Comparison of ENCODE assay signal across 1 cellular context in the genomic region with DNA sequence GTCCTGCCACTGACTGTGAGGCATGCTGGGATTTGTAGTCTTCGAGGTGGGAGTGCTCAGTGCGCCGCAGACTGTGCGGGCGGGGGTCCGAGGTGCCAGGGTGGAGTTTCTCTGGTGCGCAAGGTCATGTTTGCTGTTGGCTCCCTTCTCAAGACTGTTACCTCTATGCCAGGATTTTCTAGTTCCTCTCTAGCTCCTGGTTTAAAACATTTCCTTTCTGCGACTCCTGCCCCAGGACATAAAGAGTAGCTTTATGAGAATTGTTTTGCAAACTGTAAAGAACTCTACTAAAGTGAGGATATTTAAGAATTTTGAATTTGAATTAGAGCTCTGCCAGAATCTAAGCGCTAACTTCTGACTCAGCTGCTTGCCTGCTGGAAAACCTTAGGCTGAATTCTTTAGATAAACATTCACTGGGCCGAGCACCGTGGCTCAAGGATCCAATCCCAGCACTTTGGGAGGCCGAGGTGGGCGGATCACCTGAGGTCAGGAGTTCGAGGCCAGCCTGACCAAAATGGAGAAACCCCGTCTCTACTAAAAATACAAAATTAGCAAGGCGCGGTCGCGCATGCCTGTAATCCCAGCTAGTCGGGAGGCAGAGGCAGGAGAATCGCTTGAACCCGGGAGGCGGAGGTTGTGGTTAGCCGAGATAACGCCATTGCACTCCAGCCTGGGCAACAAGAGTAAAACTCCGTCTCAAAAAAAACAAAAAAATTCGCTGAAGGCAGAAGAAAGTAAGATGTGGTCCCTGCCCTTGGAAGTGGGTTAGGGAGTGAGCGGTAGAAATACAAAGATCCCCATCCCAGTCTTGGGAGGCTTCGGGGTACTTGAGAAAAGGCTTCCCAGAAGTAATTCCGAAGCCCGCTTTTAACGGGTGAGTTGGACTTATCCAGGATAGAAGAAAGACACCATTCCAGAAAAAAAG.
TF ChIP-seq lines count a peak whose summit lies in the region.

No MANE protein-coding gene starts in this region.

TF ChIP-seq in K562, 482 proteins besides CTCF, POLR2A, EP300 and RAD21 (continued from another document and continues in another):
- no peak; the same call in 1 of the 2 replicates for TF ChIP-seq ETV1 (tag; conservative IDR thresholded peaks at IDR 0.05; ENCODE audit: low read depth)
- no peak for TF ChIP-seq CBX5 (IDR thresholded peaks at IDR 0.05; ENCODE audit: borderline replicate concordance, low read depth)
- TF ChIP-seq, protein P1, sequence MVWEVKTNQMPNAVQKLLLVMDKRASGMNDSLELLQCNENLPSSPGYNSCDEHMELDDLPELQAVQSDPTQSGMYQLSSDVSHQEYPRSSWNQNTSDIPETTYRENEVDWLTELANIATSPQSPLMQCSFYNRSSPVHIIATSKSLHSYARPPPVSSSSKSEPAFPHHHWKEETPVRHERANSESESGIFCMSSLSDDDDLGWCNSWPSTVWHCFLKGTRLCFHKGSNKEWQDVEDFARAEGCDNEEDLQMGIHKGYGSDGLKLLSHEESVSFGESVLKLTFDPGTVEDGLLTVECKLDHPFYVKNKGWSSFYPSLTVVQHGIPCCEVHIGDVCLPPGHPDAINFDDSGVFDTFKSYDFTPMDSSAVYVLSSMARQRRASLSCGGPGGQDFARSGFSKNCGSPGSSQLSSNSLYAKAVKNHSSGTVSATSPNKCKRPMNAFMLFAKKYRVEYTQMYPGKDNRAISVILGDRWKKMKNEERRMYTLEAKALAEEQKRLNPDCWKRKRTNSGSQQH (CRISPR knock-in tag; IDR thresholded peaks at IDR 0.05): peak; percentile 52; the same call in 1 of the 2 replicates
- TF ChIP-seq ZBTB7A (IDR thresholded peaks at IDR 0.05; ENCODE audit: borderline replicate concordance, control insufficient read depth, low read depth, low read length): no peak; the same call in 1 of the 2 replicates
- peak; percentile 91 for TF ChIP-seq ZNF589 (CRISPR knock-in tag; IDR thresholded peaks at IDR 0.05; ENCODE audit: low read depth)
- TF ChIP-seq NEUROD1 (IDR thresholded peaks at IDR 0.05; ENCODE audit: borderline replicate concordance, low read depth, low read length, partially characterized antibody): no peak
- TF ChIP-seq PHF20 (IDR thresholded peaks at IDR 0.05; ENCODE audit: partially characterized antibody): peak; percentile 49
- TF ChIP-seq, protein P2, sequence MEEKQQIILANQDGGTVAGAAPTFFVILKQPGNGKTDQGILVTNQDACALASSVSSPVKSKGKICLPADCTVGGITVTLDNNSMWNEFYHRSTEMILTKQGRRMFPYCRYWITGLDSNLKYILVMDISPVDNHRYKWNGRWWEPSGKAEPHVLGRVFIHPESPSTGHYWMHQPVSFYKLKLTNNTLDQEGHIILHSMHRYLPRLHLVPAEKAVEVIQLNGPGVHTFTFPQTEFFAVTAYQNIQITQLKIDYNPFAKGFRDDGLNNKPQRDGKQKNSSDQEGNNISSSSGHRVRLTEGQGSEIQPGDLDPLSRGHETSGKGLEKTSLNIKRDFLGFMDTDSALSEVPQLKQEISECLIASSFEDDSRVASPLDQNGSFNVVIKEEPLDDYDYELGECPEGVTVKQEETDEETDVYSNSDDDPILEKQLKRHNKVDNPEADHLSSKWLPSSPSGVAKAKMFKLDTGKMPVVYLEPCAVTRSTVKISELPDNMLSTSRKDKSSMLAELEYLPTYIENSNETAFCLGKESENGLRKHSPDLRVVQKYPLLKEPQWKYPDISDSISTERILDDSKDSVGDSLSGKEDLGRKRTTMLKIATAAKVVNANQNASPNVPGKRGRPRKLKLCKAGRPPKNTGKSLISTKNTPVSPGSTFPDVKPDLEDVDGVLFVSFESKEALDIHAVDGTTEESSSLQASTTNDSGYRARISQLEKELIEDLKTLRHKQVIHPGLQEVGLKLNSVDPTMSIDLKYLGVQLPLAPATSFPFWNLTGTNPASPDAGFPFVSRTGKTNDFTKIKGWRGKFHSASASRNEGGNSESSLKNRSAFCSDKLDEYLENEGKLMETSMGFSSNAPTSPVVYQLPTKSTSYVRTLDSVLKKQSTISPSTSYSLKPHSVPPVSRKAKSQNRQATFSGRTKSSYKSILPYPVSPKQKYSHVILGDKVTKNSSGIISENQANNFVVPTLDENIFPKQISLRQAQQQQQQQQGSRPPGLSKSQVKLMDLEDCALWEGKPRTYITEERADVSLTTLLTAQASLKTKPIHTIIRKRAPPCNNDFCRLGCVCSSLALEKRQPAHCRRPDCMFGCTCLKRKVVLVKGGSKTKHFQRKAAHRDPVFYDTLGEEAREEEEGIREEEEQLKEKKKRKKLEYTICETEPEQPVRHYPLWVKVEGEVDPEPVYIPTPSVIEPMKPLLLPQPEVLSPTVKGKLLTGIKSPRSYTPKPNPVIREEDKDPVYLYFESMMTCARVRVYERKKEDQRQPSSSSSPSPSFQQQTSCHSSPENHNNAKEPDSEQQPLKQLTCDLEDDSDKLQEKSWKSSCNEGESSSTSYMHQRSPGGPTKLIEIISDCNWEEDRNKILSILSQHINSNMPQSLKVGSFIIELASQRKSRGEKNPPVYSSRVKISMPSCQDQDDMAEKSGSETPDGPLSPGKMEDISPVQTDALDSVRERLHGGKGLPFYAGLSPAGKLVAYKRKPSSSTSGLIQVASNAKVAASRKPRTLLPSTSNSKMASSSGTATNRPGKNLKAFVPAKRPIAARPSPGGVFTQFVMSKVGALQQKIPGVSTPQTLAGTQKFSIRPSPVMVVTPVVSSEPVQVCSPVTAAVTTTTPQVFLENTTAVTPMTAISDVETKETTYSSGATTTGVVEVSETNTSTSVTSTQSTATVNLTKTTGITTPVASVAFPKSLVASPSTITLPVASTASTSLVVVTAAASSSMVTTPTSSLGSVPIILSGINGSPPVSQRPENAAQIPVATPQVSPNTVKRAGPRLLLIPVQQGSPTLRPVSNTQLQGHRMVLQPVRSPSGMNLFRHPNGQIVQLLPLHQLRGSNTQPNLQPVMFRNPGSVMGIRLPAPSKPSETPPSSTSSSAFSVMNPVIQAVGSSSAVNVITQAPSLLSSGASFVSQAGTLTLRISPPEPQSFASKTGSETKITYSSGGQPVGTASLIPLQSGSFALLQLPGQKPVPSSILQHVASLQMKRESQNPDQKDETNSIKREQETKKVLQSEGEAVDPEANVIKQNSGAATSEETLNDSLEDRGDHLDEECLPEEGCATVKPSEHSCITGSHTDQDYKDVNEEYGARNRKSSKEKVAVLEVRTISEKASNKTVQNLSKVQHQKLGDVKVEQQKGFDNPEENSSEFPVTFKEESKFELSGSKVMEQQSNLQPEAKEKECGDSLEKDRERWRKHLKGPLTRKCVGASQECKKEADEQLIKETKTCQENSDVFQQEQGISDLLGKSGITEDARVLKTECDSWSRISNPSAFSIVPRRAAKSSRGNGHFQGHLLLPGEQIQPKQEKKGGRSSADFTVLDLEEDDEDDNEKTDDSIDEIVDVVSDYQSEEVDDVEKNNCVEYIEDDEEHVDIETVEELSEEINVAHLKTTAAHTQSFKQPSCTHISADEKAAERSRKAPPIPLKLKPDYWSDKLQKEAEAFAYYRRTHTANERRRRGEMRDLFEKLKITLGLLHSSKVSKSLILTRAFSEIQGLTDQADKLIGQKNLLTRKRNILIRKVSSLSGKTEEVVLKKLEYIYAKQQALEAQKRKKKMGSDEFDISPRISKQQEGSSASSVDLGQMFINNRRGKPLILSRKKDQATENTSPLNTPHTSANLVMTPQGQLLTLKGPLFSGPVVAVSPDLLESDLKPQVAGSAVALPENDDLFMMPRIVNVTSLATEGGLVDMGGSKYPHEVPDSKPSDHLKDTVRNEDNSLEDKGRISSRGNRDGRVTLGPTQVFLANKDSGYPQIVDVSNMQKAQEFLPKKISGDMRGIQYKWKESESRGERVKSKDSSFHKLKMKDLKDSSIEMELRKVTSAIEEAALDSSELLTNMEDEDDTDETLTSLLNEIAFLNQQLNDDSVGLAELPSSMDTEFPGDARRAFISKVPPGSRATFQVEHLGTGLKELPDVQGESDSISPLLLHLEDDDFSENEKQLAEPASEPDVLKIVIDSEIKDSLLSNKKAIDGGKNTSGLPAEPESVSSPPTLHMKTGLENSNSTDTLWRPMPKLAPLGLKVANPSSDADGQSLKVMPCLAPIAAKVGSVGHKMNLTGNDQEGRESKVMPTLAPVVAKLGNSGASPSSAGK (IDR thresholded peaks at IDR 0.05): no peak
- TF ChIP-seq, protein P3, sequence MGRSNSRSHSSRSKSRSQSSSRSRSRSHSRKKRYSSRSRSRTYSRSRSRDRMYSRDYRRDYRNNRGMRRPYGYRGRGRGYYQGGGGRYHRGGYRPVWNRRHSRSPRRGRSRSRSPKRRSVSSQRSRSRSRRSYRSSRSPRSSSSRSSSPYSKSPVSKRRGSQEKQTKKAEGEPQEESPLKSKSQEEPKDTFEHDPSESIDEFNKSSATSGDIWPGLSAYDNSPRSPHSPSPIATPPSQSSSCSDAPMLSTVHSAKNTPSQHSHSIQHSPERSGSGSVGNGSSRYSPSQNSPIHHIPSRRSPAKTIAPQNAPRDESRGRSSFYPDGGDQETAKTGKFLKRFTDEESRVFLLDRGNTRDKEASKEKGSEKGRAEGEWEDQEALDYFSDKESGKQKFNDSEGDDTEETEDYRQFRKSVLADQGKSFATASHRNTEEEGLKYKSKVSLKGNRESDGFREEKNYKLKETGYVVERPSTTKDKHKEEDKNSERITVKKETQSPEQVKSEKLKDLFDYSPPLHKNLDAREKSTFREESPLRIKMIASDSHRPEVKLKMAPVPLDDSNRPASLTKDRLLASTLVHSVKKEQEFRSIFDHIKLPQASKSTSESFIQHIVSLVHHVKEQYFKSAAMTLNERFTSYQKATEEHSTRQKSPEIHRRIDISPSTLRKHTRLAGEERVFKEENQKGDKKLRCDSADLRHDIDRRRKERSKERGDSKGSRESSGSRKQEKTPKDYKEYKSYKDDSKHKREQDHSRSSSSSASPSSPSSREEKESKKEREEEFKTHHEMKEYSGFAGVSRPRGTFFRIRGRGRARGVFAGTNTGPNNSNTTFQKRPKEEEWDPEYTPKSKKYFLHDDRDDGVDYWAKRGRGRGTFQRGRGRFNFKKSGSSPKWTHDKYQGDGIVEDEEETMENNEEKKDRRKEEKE (IDR thresholded peaks at IDR 0.05; ENCODE audit: borderline replicate concordance in 1 of 2, control insufficient read depth in 1 of 2, low read depth in 2 of 2, low read length in 1 of 2): no peak
- TF ChIP-seq ZNF584 (CRISPR knock-in tag; IDR thresholded peaks at IDR 0.05; ENCODE audit: low read depth): peak; percentile 84
- no peak for TF ChIP-seq ZNF707 (CRISPR knock-in tag; conservative IDR thresholded peaks at IDR 0.05)
- TF ChIP-seq, protein P4, sequence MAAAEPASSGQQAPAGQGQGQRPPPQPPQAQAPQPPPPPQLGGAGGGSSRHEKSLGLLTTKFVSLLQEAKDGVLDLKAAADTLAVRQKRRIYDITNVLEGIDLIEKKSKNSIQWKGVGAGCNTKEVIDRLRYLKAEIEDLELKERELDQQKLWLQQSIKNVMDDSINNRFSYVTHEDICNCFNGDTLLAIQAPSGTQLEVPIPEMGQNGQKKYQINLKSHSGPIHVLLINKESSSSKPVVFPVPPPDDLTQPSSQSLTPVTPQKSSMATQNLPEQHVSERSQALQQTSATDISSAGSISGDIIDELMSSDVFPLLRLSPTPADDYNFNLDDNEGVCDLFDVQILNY (CRISPR knock-in tag; IDR thresholded peaks at IDR 0.05): no peak
- 0 out of 2 replicates have a peak, but pooled peaks have one; percentile 59 for TF ChIP-seq MYNN (IDR thresholded peaks at IDR 0.05)
- no peak for TF ChIP-seq MYNN (CRISPR knock-in tag; IDR thresholded peaks at IDR 0.05)
- TF ChIP-seq, protein P5, sequence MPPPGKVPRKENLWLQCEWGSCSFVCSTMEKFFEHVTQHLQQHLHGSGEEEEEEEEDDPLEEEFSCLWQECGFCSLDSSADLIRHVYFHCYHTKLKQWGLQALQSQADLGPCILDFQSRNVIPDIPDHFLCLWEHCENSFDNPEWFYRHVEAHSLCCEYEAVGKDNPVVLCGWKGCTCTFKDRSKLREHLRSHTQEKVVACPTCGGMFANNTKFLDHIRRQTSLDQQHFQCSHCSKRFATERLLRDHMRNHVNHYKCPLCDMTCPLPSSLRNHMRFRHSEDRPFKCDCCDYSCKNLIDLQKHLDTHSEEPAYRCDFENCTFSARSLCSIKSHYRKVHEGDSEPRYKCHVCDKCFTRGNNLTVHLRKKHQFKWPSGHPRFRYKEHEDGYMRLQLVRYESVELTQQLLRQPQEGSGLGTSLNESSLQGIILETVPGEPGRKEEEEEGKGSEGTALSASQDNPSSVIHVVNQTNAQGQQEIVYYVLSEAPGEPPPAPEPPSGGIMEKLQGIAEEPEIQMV (tag; conservative IDR thresholded peaks at IDR 0.05; ENCODE audit: low read depth): no peak; the same call in 1 of the 2 replicates
- TF ChIP-seq, protein P6, sequence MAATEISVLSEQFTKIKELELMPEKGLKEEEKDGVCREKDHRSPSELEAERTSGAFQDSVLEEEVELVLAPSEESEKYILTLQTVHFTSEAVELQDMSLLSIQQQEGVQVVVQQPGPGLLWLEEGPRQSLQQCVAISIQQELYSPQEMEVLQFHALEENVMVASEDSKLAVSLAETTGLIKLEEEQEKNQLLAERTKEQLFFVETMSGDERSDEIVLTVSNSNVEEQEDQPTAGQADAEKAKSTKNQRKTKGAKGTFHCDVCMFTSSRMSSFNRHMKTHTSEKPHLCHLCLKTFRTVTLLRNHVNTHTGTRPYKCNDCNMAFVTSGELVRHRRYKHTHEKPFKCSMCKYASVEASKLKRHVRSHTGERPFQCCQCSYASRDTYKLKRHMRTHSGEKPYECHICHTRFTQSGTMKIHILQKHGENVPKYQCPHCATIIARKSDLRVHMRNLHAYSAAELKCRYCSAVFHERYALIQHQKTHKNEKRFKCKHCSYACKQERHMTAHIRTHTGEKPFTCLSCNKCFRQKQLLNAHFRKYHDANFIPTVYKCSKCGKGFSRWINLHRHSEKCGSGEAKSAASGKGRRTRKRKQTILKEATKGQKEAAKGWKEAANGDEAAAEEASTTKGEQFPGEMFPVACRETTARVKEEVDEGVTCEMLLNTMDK (IDR thresholded peaks at IDR 0.05; ENCODE audit: borderline replicate concordance, insufficient read depth, low read depth, low read length, poor library complexity, severe bottlenecking): no peak
- TF ChIP-seq ZNF324 (CRISPR knock-in tag; IDR thresholded peaks at IDR 0.05): 0 out of 2 replicates have a peak, but pooled peaks have one; percentile 15
- TF ChIP-seq ZFP1 (CRISPR knock-in tag; IDR thresholded peaks at IDR 0.05): no peak
- TF ChIP-seq CBX2 (IDR thresholded peaks at IDR 0.05; ENCODE audit: insufficient read depth, low read length, poor library complexity, severe bottlenecking): no peak
- TF ChIP-seq ZNF408 (CRISPR knock-in tag; IDR thresholded peaks at IDR 0.05; ENCODE audit: low read depth): no peak
- TF ChIP-seq FUS (optimal IDR thresholded peaks at IDR 0.05; ENCODE audit: low read depth, low read length): no peak
- TF ChIP-seq, protein P7, sequence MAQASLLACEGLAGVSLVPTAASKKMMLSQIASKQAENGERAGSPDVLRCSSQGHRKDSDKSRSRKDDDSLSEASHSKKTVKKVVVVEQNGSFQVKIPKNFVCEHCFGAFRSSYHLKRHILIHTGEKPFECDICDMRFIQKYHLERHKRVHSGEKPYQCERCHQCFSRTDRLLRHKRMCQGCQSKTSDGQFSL (CRISPR knock-in tag; IDR thresholded peaks at IDR 0.05): no peak
- TF ChIP-seq, protein P7 (tag; IDR thresholded peaks at IDR 0.05): no peak
- no peak for TF ChIP-seq TCF7L2 (IDR thresholded peaks at IDR 0.05; ENCODE audit: low read depth, low read length)
- no peak for TF ChIP-seq KAT2B (IDR thresholded peaks at IDR 0.05; ENCODE audit: low read depth, low read length)
- TF ChIP-seq PCBP1 (IDR thresholded peaks at IDR 0.05; ENCODE audit: low read depth, low read length, poor library complexity, severe bottlenecking): no peak
- no peak for TF ChIP-seq KLF1 (tag; IDR thresholded peaks at IDR 0.05)
- no peak; the same call in 1 of the 2 replicates for TF ChIP-seq ELF1 (tag; IDR thresholded peaks at IDR 0.05)
- peak; percentile 53; the same call in 1 of the 2 replicates for TF ChIP-seq ZNF384 (IDR thresholded peaks at IDR 0.05; ENCODE audit: low read depth, low read length)
- TF ChIP-seq SIN3A (IDR thresholded peaks at IDR 0.05; ENCODE audit: borderline replicate concordance in 2 of 2, control insufficient read depth in 1 of 2, low read depth in 2 of 2, low read length in 2 of 2): no peak
